2 cellular contexts compared by ENCODE assay signal in genomic region chr10:70144372-70145110, GRCh38.
TF ChIP-seq lines count a peak whose summit lies in the region.

No MANE protein-coding gene starts in this region.

TF ChIP-seq in GM12891, 5 proteins besides CTCF, POLR2A, EP300 and RAD21:
- TF ChIP-seq POLR2AphosphoS5 (IDR thresholded peaks at IDR 0.05; ENCODE audit: low read depth, low read length) (no peak), TAF1 (IDR thresholded peaks at IDR 0.05; ENCODE audit: low read depth, low read length) (no peak), SPI1 (IDR thresholded peaks at IDR 0.05; ENCODE audit: low read depth, low read length) (no peak), PAX5 (IDR thresholded peaks at IDR 0.05; ENCODE audit: insufficient read depth, low read length, severe bottlenecking) (no peak), POU2F2 (IDR thresholded peaks at IDR 0.05; ENCODE audit: low read depth, low read length) (no peak)

TF ChIP-seq in endothelial cell of umbilical vein, 7 proteins besides CTCF, POLR2A, EP300 and RAD21:
- TF ChIP-seq GATA2 (IDR thresholded peaks at IDR 0.05; ENCODE audit: insufficient read depth, insufficient read length, low read depth, low read length) (no peak), EZH2 (IDR thresholded peaks at IDR 0.05; ENCODE audit: borderline replicate concordance, low read depth, low read length, severe bottlenecking) (no peak), POLR2AphosphoS5 (IDR thresholded peaks at IDR 0.05; ENCODE audit: insufficient read depth, low read depth, low read length) (no peak), JUN (IDR thresholded peaks at IDR 0.05; ENCODE audit: borderline replicate concordance, insufficient read depth, insufficient read length, low read depth) (no peak), FOS (IDR thresholded peaks at IDR 0.05; ENCODE audit: borderline replicate concordance, insufficient read depth, low read length) (no peak)
TF ChIP-seq in endothelial cell of umbilical vein: peak in this region for 0.
